23 cellular contexts compared by ENCODE assay signal in the genomic region with DNA sequence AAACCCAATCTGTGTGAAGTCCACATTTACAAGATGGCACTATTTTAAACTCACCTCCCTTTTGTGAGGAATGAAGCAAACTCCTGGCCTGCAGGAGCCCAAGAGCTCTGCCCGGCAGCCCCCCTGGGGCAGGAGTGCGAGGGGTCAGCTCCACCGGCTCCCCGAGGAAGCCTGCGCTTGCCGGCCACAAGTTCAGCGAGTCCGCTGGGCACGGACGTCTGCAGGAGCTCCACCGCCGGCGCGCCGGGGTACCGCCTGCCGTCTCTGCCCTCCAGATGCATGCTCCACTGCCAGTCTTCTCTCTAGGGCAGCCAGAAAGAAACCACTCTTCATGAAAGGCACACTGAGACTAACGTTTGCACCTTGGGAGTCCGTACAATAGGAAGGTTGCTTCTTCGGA. TPM values are rescaled to one million over a fixed set of nuclear protein-coding genes. Genes with fewer than 3 reads are reported as not detected.
"Had no signal": no experiment of that assay in that cellular context is flagged by ENCODE, and none has a peak within 500 bp of the region (broad histone marks: within the 10 kb centered on the region; RNA-seq: fewer than 3 reads in every experiment).

No MANE protein-coding gene starts in this region.

- FAIRE-seq: HepG2, RCC 7860 had no signal

- DNase-seq: IMR-90, Karpas-422, KG1, MG63, NCI-H1092, NCI-H1436, NCI-H187, NCI-H2029, NCI-H2081 treated with DMSO at 0.1 percent for 48 hours, NCI-H2171, NCI-H226, NCI-H446, NCI-H510A, NCI-H524 treated with DMSO at 0.1 percent for 48 hours, NCI-H69, NCI-H774, RPMI8226, SHP77 treated with DMSO at 0.1 percent for 48 hours, SJCRH30 had no signal

- H3K36me3 ChIP-seq: MG63, SJCRH30 had no signal

- H3K4me3 ChIP-seq: MG63, SJCRH30 had no signal

- H3K4me1 ChIP-seq: SJCRH30 had no signal

- H3K27ac ChIP-seq: SJCRH30 had no signal

- H3K9me3 ChIP-seq: MG63, SJCRH30 had no signal

- ATAC-seq: HepG2, SK-N-SH treated with all-trans-retinoic acid at 6 μM for 48 hours had no signal

- H3K27me3 ChIP-seq: MG63, SJCRH30 had no signal

RNA-seq across cellular contexts. Expression of a gene that starts 17.5 kb away (rescaled TPM):
- total RNA-seq: HT1080, SJCRH30 had no signal
